16 cellular contexts compared by ENCODE assay signal in the genomic region with DNA sequence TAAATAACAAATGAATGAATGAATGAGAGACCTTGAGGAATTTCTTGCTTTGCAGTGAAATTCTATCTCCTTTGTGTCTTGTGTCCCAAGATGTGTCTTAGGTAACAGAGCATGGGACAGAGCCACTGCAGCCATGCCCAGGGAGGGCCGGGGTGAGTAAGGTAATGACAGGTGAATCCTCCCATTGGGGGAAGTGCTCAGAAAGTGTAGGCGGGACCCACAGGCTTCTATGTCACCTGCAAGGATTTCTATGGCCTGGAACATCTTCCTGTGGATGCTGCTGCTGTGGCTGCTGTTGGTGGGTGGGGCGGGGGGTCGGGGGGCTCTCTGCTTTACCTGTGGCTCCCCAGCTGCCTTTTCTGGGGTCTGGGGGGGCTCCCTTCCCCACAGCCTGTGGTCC.
"Had no signal": no experiment of that assay in that cellular context is flagged by ENCODE, and none has a peak within 500 bp of the region (broad histone marks: within the 10 kb centered on the region; RNA-seq: fewer than 3 reads in every experiment).

No MANE protein-coding gene starts in this region.

- DNase-seq: activated CD4-positive, alpha-beta T cell treated with anti-CD3 and anti-CD28 coated beads for 48 hours; activated T-cell treated with anti-CD3 and anti-CD28 coated beads, Interleukin-2, amount 50 U/mL, for 4 hours; effector memory CD4-positive, alpha-beta T cell; kidney glomerular epithelial cell; naive thymus-derived CD4-positive, alpha-beta T cell; SK-N-SH; stimulated activated naive CD4-positive, alpha-beta T cell; T-helper 1 cell had no signal

- H3K9ac ChIP-seq: SK-N-SH had no signal

- H3K27me3 ChIP-seq: body of pancreas, gastroesophageal sphincter, hepatocyte, neutrophil had no signal

- H3K27ac ChIP-seq: body of pancreas, epithelial cell of prostate, gastroesophageal sphincter, hepatocyte, neutrophil had no signal

- FAIRE-seq: urothelium cell line had no signal

- ATAC-seq: activated T-cell treated with anti-CD3 and anti-CD28 coated beads, Interleukin-2, amount 50 U/mL, for 4 hours; body of pancreas; gastroesophageal sphincter; naive thymus-derived CD4-positive, alpha-beta T cell; right cardiac atrium had no signal

- H3K36me3 ChIP-seq: gastroesophageal sphincter, neutrophil had no signal

- H3K9me3 ChIP-seq: body of pancreas, gastroesophageal sphincter, neutrophil, SK-N-SH had no signal

- H3K4me1 ChIP-seq: body of pancreas had no signal

- H3K4me3 ChIP-seq: body of pancreas, gastroesophageal sphincter, hepatocyte, lung had no signal
